In genomic region chr16:12629271-12629670, GRCh38 we compare ENCODE assay signal across 16 cellular contexts.
A peak's percentile ranks its signal among the peaks of the same experiment; 100 is the strongest.
DNase-seq lines count a peak whose midpoint lies in the region; ATAC-seq and FAIRE-seq lines count a peak whose summit lies in the region.
"Had no signal": no experiment of that assay in that cellular context is flagged by ENCODE, and none has a peak within 500 bp of the region (broad histone marks: within the 10 kb centered on the region; RNA-seq: fewer than 3 reads in every experiment).

No MANE protein-coding gene starts in this region.

- DNase-seq in A172 (ENCODE audit: low spot score) (peak; percentile 90), Daoy (ENCODE audit: low read depth) (peak; percentile 54), RCC 7860 (ENCODE audit: low spot score) (peak; percentile 29), kidney tubule cell (ENCODE audit: low spot score) (peak; percentile 34), NK-92 (lab: John Stamatoyannopoulos, UW; ENCODE audit: unreplicated experiment) (no peak)
- DNase-seq in activated effector memory CD4-positive, alpha-beta T cell treated with Interleukin-2 at 50 U/mL for 16 hours, result no peak
- no peak for DNase-seq in activated naive CD4-positive, alpha-beta T cell (lab: John Stamatoyannopoulos, UW)
- DNase-seq: 8988T; AML-193; Caco-2; CD4-positive, alpha-beta T cell; GDM1; H9 had no signal

- no peak for FAIRE-seq in RCC 7860 (lab: Jason Lieb, UNC)
- FAIRE-seq: D721Med, H1 had no signal

- no peak for ATAC-seq in GM19023 (IDR thresholded peaks at IDR 0.05; ENCODE audit: unreplicated experiment)

Comparison
In these comparisons a context has a peak if more than half of its experiments do, and no peak if none do; other contexts are left out.
1. DNase-seq: peak in A172 (single experiment), Daoy (single experiment), RCC 7860 (single experiment) and kidney tubule cell (single experiment); none in NK-92 (single experiment), activated effector memory CD4-positive, alpha-beta T cell treated with Interleukin-2 at 50 U/mL for 16 hours (single experiment) and activated naive CD4-positive, alpha-beta T cell (0 of 4).